In the genomic region with DNA sequence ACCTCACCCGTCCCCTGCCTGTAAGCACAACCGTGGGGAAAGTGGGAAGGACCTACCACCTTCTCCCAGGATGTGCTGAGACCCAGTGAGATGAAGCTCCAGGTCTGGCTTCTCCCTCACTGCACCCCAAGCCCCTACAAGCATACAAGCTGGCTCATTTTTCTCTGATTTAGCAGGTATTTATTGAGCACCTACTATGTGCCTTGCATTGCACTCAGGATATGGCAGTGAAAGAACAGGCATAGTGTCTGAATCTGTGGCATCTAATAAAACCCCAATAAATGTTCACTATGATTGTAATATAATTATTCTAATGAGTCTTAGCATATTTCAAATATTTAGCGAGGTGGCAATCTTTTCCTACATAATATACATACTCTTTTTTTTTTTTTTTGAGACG, we compare ENCODE assay signal across 21 cellular contexts.
"Had no signal": no experiment of that assay in that cellular context is flagged by ENCODE, and none has a peak within 500 bp of the region (broad histone marks: within the 10 kb centered on the region; RNA-seq: fewer than 3 reads in every experiment).

No MANE protein-coding gene starts in this region.

- H3K27me3 ChIP-seq: esophagus squamous epithelium, gastroesophageal sphincter, sigmoid colon, testis, tibial nerve, upper lobe of right lung, vagina had no signal

- H3K9me3 ChIP-seq: esophagus squamous epithelium, gastroesophageal sphincter, neutrophil, psoas muscle, sigmoid colon, testis, tibial nerve, upper lobe of right lung, vagina had no signal

- H3K27ac ChIP-seq: esophagus squamous epithelium, gastroesophageal sphincter, neutrophil, psoas muscle, sigmoid colon, skin epidermis, testis, tibial nerve, upper lobe of right lung, vagina had no signal

- H3K36me3 ChIP-seq: esophagus squamous epithelium, gastroesophageal sphincter, sigmoid colon, tibial nerve, upper lobe of right lung, vagina had no signal

- DNase-seq: dermis blood vessel endothelial cell; esophagus squamous epithelium; foreskin fibroblast; glutamatergic neuron; left colon; left ventricle myocardium superior; naive B cell; sigmoid colon; stimulated activated CD4-positive, alpha-beta T cell treated with anti-CD3 and anti-CD28 coated beads, Interleukin-2, amount 100 ng/mL, for 24 hours; stimulated activated CD4-positive, alpha-beta T cell treated with anti-CD3 and anti-CD28 coated beads, Interleukin-4, amount 100 ng/mL, for 4 hours; stimulated activated naive B cell treated with anti-CD40 and anti-IgM and Interleukin-4, amounts not matched to agents 10 μg/mL and 1 μg/mL and 100 μg/mL, for 72 hours; stimulated activated naive CD8-positive, alpha-beta T cell treated with anti-CD3 and anti-CD28 coated beads, Interleukin-15, amount 100 ng/mL, for 72 hours; testis; upper lobe of right lung had no signal

- H3K4me3 ChIP-seq: esophagus squamous epithelium, gastroesophageal sphincter, lung, psoas muscle, sigmoid colon, skin epidermis, testis, tibial nerve, upper lobe of right lung, vagina had no signal

- ATAC-seq: gastroesophageal sphincter; left colon; left ventricle myocardium superior; psoas muscle; stimulated activated naive B cell treated with anti-CD40 and anti-IgM and Interleukin-4, amounts not matched to agents 10 μg/mL and 1 μg/mL and 100 μg/mL, for 72 hours; stimulated activated naive CD8-positive, alpha-beta T cell treated with anti-CD3 and anti-CD28 coated beads, Interleukin-15, amount 100 ng/mL, for 72 hours; upper lobe of right lung had no signal
